Comparison of ENCODE assay signal across 22 cellular contexts in the genomic region with DNA sequence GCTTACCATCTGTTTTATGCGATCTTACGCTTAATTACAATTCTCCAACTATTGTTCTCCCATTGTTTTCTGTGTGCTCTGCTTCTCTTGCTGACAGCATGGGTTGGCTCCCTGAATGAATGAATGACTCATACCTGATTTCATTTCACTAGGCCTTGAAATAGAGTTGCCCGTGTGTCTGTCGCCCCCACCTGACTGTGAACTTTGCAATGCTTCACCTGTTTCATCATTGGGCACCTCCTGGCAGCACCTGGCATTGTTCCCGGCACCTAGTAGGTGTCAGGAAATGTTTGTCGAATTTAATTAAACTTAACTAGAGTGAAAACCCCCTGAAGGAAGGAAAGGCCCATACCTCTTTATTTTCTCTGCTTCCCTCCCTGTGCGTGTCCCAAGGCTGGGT.
"Had no signal": no experiment of that assay in that cellular context is flagged by ENCODE, and none has a peak within 500 bp of the region (broad histone marks: within the 10 kb centered on the region; RNA-seq: fewer than 3 reads in every experiment).

No MANE protein-coding gene starts in this region.

- H3K27ac ChIP-seq: right atrium auricular region, skin epidermis, thyroid gland had no signal

- FAIRE-seq: endothelial cell of umbilical vein, TTC549 had no signal

- ATAC-seq: activated CD8-positive, alpha-beta T cell treated with anti-CD3 and anti-CD28 coated beads, Interleukin-2, amount 10 ng/mL, durations not matched to agents 7 days and 5 days; activated naive CD4-positive, alpha-beta T cell treated with anti-CD3 and anti-CD28 coated beads, Interleukin-2, amount 50 U/mL, for 72 hours; left ventricle myocardium superior; natural killer cell treated with Interleukin-12 subunit alpha and Interleukin-12 subunit beta and Interleukin-15 and Interleukin-18, amount 100 ng/mL, for 72 hours; stimulated activated naive B cell treated with anti-CD40 and anti-IgM and Interleukin-4, amounts not matched to agents 10 μg/mL and 1 μg/mL and 100 μg/mL, for 72 hours; WTC11 had no signal

- H3K36me3 ChIP-seq: right atrium auricular region, thyroid gland had no signal

- H3K9me3 ChIP-seq: right atrium auricular region, thyroid gland had no signal

- DNase-seq: activated CD4-positive, alpha-beta T cell treated with anti-CD3 and anti-CD28 coated beads for 48 hours; activated CD8-positive, alpha-beta memory T cell treated with anti-CD3 and anti-CD28 coated beads, Interleukin-2, amount 50 U/mL, for 4 hours; activated CD8-positive, alpha-beta T cell treated with anti-CD3 and anti-CD28 coated beads, Interleukin-2, amount 10 ng/mL, durations not matched to agents 7 days and 5 days; activated effector memory CD4-positive, alpha-beta T cell treated with anti-CD3 and anti-CD28 coated beads, Interleukin-2, amount 50 U/mL, for 16 hours; activated T-cell treated with anti-CD3 and anti-CD28 coated beads, Interleukin-2, amount 50 U/mL, for 48 hours; amniotic stem cell; effector CD8-positive, alpha-beta T cell; foreskin fibroblast; glutamatergic neuron; left ventricle myocardium superior; mesenchymal stem cell; stimulated activated CD4-positive, alpha-beta T cell treated with anti-CD3 and anti-CD28 coated beads, Interleukin-15, amount 100 ng/mL, for 24 hours; stimulated activated CD4-positive, alpha-beta T cell treated with anti-CD3 and anti-CD28 coated beads, Interleukin-4, amount 100 ng/mL, for 1 hour; stimulated activated naive B cell treated with anti-CD40 and anti-IgM and Interleukin-4, amounts not matched to agents 10 μg/mL and 1 μg/mL and 100 μg/mL, for 72 hours; thyroid gland had no signal

- H3K4me1 ChIP-seq: right atrium auricular region, thyroid gland had no signal

- H3K27me3 ChIP-seq: right atrium auricular region, thyroid gland had no signal

- H3K4me3 ChIP-seq: right atrium auricular region, skin epidermis, thyroid gland had no signal
